7 cellular contexts compared by ENCODE assay signal in genomic region chr12:95789126-95790024, GRCh38. TPM values are rescaled to one million over a fixed set of nuclear protein-coding genes. Genes with fewer than 3 reads are reported as not detected.
DNase-seq lines count a peak whose midpoint lies in the region; ATAC-seq and TF ChIP-seq lines count a peak whose summit lies in the region.

No MANE protein-coding gene starts in this region.

- peaks cover 31% of the 10 kb centered on the region for H3K36me3 Mint-ChIP-seq in endodermal cell (ENCODE audit: low read depth)

- H3K27me3 ChIP-seq in H7 (ENCODE audit: control insufficient read depth, insufficient read depth, low read length): peaks cover 61% of the 10 kb centered on the region
- H3K27me3 ChIP-seq in endodermal cell (ENCODE audit: control insufficient read depth, insufficient read depth, low read length, poor library complexity, severe bottlenecking): peaks cover 40% of the 10 kb centered on the region
- H3K27me3 ChIP-seq in muscle layer of colon (ENCODE audit: control insufficient read depth in 1 of 2, insufficient read depth in 2 of 2, low read length in 2 of 2): no peaks in the 10 kb centered on the region

- CTCF ChIA-PET in RWPE1 (lab: Yijun Ruan, JAX): interaction anchor here (0.6 kb wide), 1 partner anchor 219 kb away, joined by 3 read pairs; no protein-coding TSS in a partner anchor

- no peaks in the 10 kb centered on the region for H3K36me3 ChIP-seq in H7 (replicated peaks; ENCODE audit: control insufficient read depth, insufficient read depth, low read length)
- H3K36me3 ChIP-seq in endodermal cell (ENCODE audit: control insufficient read depth, insufficient read depth, low read length): peaks cover 34% of the 10 kb centered on the region
- H3K36me3 ChIP-seq in muscle layer of colon (ENCODE audit: insufficient read depth, low read length): no peaks in the 10 kb centered on the region

- H3K9ac ChIP-seq in endodermal cell (ENCODE audit: extremely low read depth, low read length, poor library complexity, severe bottlenecking) (peak overlapping the region; percentile 65), muscle layer of colon (ENCODE audit: low read length) (no peak overlapping the region)

- peak overlapping the region; percentile 74 for H3K27ac Mint-ChIP-seq in endodermal cell

- no peak for ATAC-seq in GM18502 (IDR thresholded peaks at IDR 0.05; ENCODE audit: poor library complexity, unreplicated experiment)

- H3K9me3 Mint-ChIP-seq in endodermal cell: no peaks in the 10 kb centered on the region

- H3K9me3 ChIP-seq in endodermal cell (ENCODE audit: control insufficient read depth, low read length): no peaks in the 10 kb centered on the region
- H3K9me3 ChIP-seq in muscle layer of colon (ENCODE audit: low read length): no peaks in the 10 kb centered on the region

- H3K4me1 ChIP-seq in endodermal cell (ENCODE audit: control insufficient read depth, insufficient read depth, low read length) (peaks cover 6% of the 10 kb centered on the region), muscle layer of colon (ENCODE audit: insufficient read depth, low read length) (peaks cover 9% of the 10 kb centered on the region)

- peaks cover 50% of the 10 kb centered on the region for H3K27me3 Mint-ChIP-seq in endodermal cell (ENCODE audit: insufficient read depth)

- TF ChIP-seq CTCF in RWPE1 (conservative IDR thresholded peaks at IDR 0.05; ENCODE audit: low read depth) (0 out of 2 replicates have a peak, but pooled peaks have one; percentile 8), endodermal cell (conservative IDR thresholded peaks at IDR 0.05) (peak; percentile 31)

- H3K4me3 Mint-ChIP-seq in endodermal cell: peak overlapping the region; percentile 89

- peaks cover 34% of the 10 kb centered on the region for H3K4me1 Mint-ChIP-seq in endodermal cell

- H3K4me3 ChIP-seq in H7 (ENCODE audit: insufficient read depth, low read depth, low read length): peak overlapping the region; percentile 53
- peak overlapping the region; percentile 90 for H3K4me3 ChIP-seq in endodermal cell (ENCODE audit: low read length)
- H3K4me3 ChIP-seq in muscle layer of colon (ENCODE audit: low read depth in 1 of 2, low read length in 2 of 2): peak overlapping the region; percentile 54 to 72

- POLR2A ChIA-PET in RWPE1 (lab: Yijun Ruan, JAX; ENCODE audit: low non-redundant PET): no interaction called here

- DNase-seq in H7 (peak; percentile 59), RWPE1 (ENCODE audit: low spot score) (no peak), endodermal cell (peak; percentile 87), AML-193 (lab: John Stamatoyannopoulos, UW) (no peak)
- DNase-seq in stimulated activated naive CD4-positive, alpha-beta T cell treated with Interleukin-2 at 50 U/mL for 16 hours (lab: John Stamatoyannopoulos, UW): no peak

- WGBS in endodermal cell (ENCODE audit: insufficient coverage in 1 of 2, insufficient read length in 1 of 2), 2 experiments: 4 to 10% methylated on average over 20 to 39 of the region's 39 CpGs

- H3K27ac ChIP-seq in RWPE1 (peak overlapping the region; percentile 87), endodermal cell (ENCODE audit: low read depth, low read length) (no peak overlapping the region), muscle layer of colon (ENCODE audit: low read depth, low read length) (peak overlapping the region; percentile 56)

RNA-seq across cellular contexts. Expression of gene NTN4, which starts 1.2 kb away (rescaled TPM):
- 1.2 and 1.4 TPM in 2 replicates for total RNA-seq in H7 (2014; rRNA removed; shearing (Covaris generic))
- total RNA-seq in endodermal cell: 10 to 100 TPM; 57.4 to 58.2 TPM
- polyA plus RNA-seq in endodermal cell (2013, experiment 1 of 2): 14.5 TPM
- 15.6 TPM for polyA plus RNA-seq in endodermal cell (2013, experiment 2 of 2)

Comparison
In these comparisons a context has a peak if more than half of its experiments do, and no peak if none do; other contexts are left out.
1. DNase-seq: peak in H7 (single experiment) and endodermal cell (single experiment); none in RWPE1 (single experiment), stimulated activated naive CD4-positive, alpha-beta T cell treated with Interleukin-2 at 50 U/mL for 16 hours (single experiment) and AML-193 (0 of 2).
2. RNA of gene NTN4, which starts 1.2 kb away (total RNA-seq): 57.4 to 58.2 TPM in endodermal cell; 1.2 to 1.4 TPM in H7; every median in the first group is over 10 times any median in the second.
3. Peak in every context shown above with its lines, with median percentiles within 50 percentile points of each other: H3K4me3 ChIP-seq.